ENCODE assay signal across 8 cellular contexts in the genomic region with DNA sequence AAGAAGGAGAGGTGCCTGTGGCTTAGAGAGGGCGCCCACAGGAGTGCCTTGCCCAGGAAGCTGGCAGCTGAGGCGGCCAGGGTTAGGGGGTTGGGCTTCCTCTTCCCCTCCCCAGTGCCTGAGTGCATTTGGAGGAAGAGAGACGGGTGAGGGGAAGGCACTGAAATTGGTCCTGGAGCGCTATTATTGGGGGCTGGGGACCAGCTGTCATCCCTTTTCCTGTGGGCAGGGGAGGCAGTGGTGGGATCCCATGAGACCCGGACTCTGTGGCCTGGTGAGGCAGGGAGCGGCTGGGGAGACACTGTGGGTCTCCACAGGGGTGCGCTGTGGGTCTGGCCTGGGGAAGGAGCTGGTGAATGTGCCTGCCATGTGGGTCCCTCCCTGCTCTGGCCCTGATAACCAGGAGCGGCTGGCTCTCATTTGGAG.
DNase-seq lines count a peak whose midpoint lies in the region; ATAC-seq and TF ChIP-seq lines count a peak whose summit lies in the region.

No MANE protein-coding gene starts in this region.

- H3K9me3 ChIP-seq in Panc1 (ENCODE audit: control insufficient read depth, insufficient read depth, low read depth, low read length) (no peaks in the 10 kb centered on the region), right cardiac atrium (ENCODE audit: control insufficient read depth, low read length) (no peaks in the 10 kb centered on the region), PC-9 (ENCODE audit: insufficient read depth, low read depth) (no peaks in the 10 kb centered on the region)

- CTCF ChIA-PET in Panc1 (lab: Charles Lee): interaction anchor here (0.7 to 1.6 kb wide), 2 partner anchors 9 to 23 kb away, joined by 3 to 5 read pairs; no protein-coding TSS in a partner anchor
- CTCF ChIA-PET in PC-9 (lab: Charles Lee): interaction anchor here (0.5 kb wide), 1 partner anchor 29 kb away, joined by 3 read pairs; no protein-coding TSS in a partner anchor

- H3K4me1 ChIP-seq in Panc1 (ENCODE audit: control insufficient read depth, insufficient read depth, low read length) (peaks cover 59% of the 10 kb centered on the region), right cardiac atrium (ENCODE audit: control insufficient read depth, insufficient read depth, low read length) (peaks cover 8% of the 10 kb centered on the region), PC-9 (replicated peaks; ENCODE audit: insufficient read depth) (no peaks in the 10 kb centered on the region)

- no peak overlapping the region for H3K4me2 ChIP-seq in PC-9

- no peaks in the 10 kb centered on the region for H3K9me2 ChIP-seq in PC-9 (ENCODE audit: insufficient read depth)

- in situ Hi-C loops in GM18951 (cut with MboI; ENCODE audit: low sequenced_read_pairs, unreplicated experiment) (no loop called here), Panc1 (cut with HindIII; ENCODE audit: low pct_unique_long_range_greater_than_20kb, low sequenced_read_pairs) (no loop called here)

- H3K27me3 ChIP-seq in Panc1 (ENCODE audit: control insufficient read depth, insufficient read depth, low read length) (no peaks in the 10 kb centered on the region), right cardiac atrium (ENCODE audit: control insufficient read depth, insufficient read depth) (no peaks in the 10 kb centered on the region), PC-9 (ENCODE audit: insufficient read depth, low read depth) (no peaks in the 10 kb centered on the region)

- no peak overlapping the region for H2AFZ ChIP-seq in PC-9

- ATAC-seq in Panc1 (peak; percentile 40), right cardiac atrium (peak; percentile 41 to 48), GM21717 (IDR thresholded peaks at IDR 0.05; ENCODE audit: unreplicated experiment) (no peak), GM19324 (IDR thresholded peaks at IDR 0.05; ENCODE audit: low FRiP score, unreplicated experiment) (no peak)

- peaks cover 20% of the 10 kb centered on the region for H3K79me2 ChIP-seq in PC-9 (ENCODE audit: low read depth)

- 57% methylated on average over 8 of the region's 8 CpGs for WGBS in right cardiac atrium

- TF ChIP-seq CTCF in Panc1 (IDR thresholded peaks at IDR 0.05) (no peak), PC-9 (conservative IDR thresholded peaks at IDR 0.05) (no peak)

- H3K36me3 ChIP-seq in Panc1 (ENCODE audit: control insufficient read depth, insufficient read depth, low read length) (no peaks in the 10 kb centered on the region), PC-9 (ENCODE audit: low read depth) (no peaks in the 10 kb centered on the region)

- H4K20me1 ChIP-seq in PC-9 (ENCODE audit: insufficient read depth): peaks cover 59% of the 10 kb centered on the region

- peak overlapping the region; percentile 34 for H3K27ac ChIP-seq in Panc1 (ENCODE audit: low read length)
- H3K27ac ChIP-seq in right cardiac atrium (ENCODE audit: low read length): no peak overlapping the region
- no peak overlapping the region for H3K27ac ChIP-seq in PC-9

- H3K4me3 ChIP-seq in Panc1 (ENCODE audit: low read depth in 2 of 2, low read length in 2 of 2) (no peak overlapping the region), right cardiac atrium (ENCODE audit: low read length) (no peak overlapping the region), PC-9 (no peak overlapping the region)

- POLR2A ChIA-PET in Panc1 (lab: Charles Lee) (interaction anchor here (0.5 kb wide), 1 partner anchor 29 kb away, joined by 4 read pairs; no protein-coding TSS in a partner anchor), PC-9 (lab: Charles Lee; ENCODE audit: unreplicated experiment) (interaction anchor here (0.6 kb wide), 1 partner anchor 425 kb away, joined by 5 read pairs; no protein-coding TSS in a partner anchor)

- H3F3A ChIP-seq in PC-9 (ENCODE audit: insufficient read depth, low read depth): peaks cover 9% of the 10 kb centered on the region; the same call in 1 of the 2 replicates

- DNase-seq in Panc1 (ENCODE audit: low read depth, low spot score): no peak
- peak; percentile 69 for DNase-seq in activated effector memory CD4-positive, alpha-beta T cell treated with Interleukin-2 at 50 U/mL for 16 hours
- DNase-seq in right cardiac atrium: peak in 1 of 3 donors; percentile 78
- peak; percentile 79 to 81 for DNase-seq in stimulated activated CD4-positive, alpha-beta T cell treated with anti-CD3 and anti-CD28 coated beads, Interleukin-4, amount 100 ng/mL, for 4 hours
- DNase-seq in PC-9: no peak

- TF ChIP-seq POLR2A in GM18951 (IDR thresholded peaks at IDR 0.05; ENCODE audit: extremely low read depth, insufficient read depth, insufficient read length): peak; percentile 17

- intact Hi-C loops in Panc1 (cut with micrococcal nuclease; ENCODE audit: unreplicated experiment): no loop called here
- intact Hi-C loops in right cardiac atrium (cut with DNase I): no loop called here
- intact Hi-C loops in PC-9 (cut with micrococcal nuclease; ENCODE audit: unreplicated experiment): no loop called here

- BruUV-seq in Panc1 (replicated peaks; lab: Mats Ljungman, UMichigan) (no TSS peak), PC-9 (replicated peaks; lab: Mats Ljungman, UMichigan) (no TSS peak)

Comparison
In these comparisons a context has a peak if more than half of its experiments do, and no peak if none do; other contexts are left out.
1. ATAC-seq: peak in Panc1 (single experiment) and right cardiac atrium (2 of 2); none in GM21717 (single experiment) and GM19324 (single experiment).
2. DNase-seq: peak in activated effector memory CD4-positive, alpha-beta T cell treated with Interleukin-2 at 50 U/mL for 16 hours (single experiment) and stimulated activated CD4-positive, alpha-beta T cell treated with anti-CD3 and anti-CD28 coated beads, Interleukin-4, amount 100 ng/mL, for 4 hours (2 of 2); none in Panc1 (single experiment) and PC-9 (0 of 2).